In genomic region chr7:107597953-107598352, GRCh38 we compare ENCODE assay signal across 2 cellular contexts.
TF ChIP-seq lines count a peak whose summit lies in the region.

No MANE protein-coding gene starts in this region.

TF ChIP-seq in HepG2, 621 proteins besides CTCF, POLR2A, EP300 and RAD21:
- TF ChIP-seq MAFF (IDR thresholded peaks at IDR 0.05; ENCODE audit: low read depth, low read length) (peak; percentile 29; the same call in 1 of the 2 replicates), ZNF558 (CRISPR knock-in tag; IDR thresholded peaks at IDR 0.05; ENCODE audit: borderline replicate concordance) (no peak), MAFK (conservative IDR thresholded peaks at IDR 0.05 in 1 of 2, IDR thresholded peaks at IDR 0.05 in 1 of 2; ENCODE audit: low read length in 2 of 2) (peak; percentile 48 to 59; a peak in 3 of 4 replicates)

TF ChIP-seq in endothelial cell of umbilical vein, 7 proteins besides CTCF, POLR2A, EP300 and RAD21:
- no peak for TF ChIP-seq EZH2 (IDR thresholded peaks at IDR 0.05; ENCODE audit: borderline replicate concordance, low read depth, low read length, severe bottlenecking)
- no peak for TF ChIP-seq POLR2AphosphoS5 (IDR thresholded peaks at IDR 0.05; ENCODE audit: insufficient read depth, low read depth, low read length)
- no peak for TF ChIP-seq GATA2 (IDR thresholded peaks at IDR 0.05; ENCODE audit: insufficient read depth, insufficient read length, low read depth, low read length)
- TF ChIP-seq MYC (IDR thresholded peaks at IDR 0.05; ENCODE audit: low read depth, low read length), result no peak
- no peak for TF ChIP-seq MAX (IDR thresholded peaks at IDR 0.05; ENCODE audit: insufficient read depth, insufficient read length)
- TF ChIP-seq FOS (IDR thresholded peaks at IDR 0.05; ENCODE audit: borderline replicate concordance, insufficient read depth, low read length), result no peak
- no peak for TF ChIP-seq JUN (IDR thresholded peaks at IDR 0.05; ENCODE audit: borderline replicate concordance, insufficient read depth, insufficient read length, low read depth)
